ENCODE assay signal across 8 cellular contexts in the genomic region with DNA sequence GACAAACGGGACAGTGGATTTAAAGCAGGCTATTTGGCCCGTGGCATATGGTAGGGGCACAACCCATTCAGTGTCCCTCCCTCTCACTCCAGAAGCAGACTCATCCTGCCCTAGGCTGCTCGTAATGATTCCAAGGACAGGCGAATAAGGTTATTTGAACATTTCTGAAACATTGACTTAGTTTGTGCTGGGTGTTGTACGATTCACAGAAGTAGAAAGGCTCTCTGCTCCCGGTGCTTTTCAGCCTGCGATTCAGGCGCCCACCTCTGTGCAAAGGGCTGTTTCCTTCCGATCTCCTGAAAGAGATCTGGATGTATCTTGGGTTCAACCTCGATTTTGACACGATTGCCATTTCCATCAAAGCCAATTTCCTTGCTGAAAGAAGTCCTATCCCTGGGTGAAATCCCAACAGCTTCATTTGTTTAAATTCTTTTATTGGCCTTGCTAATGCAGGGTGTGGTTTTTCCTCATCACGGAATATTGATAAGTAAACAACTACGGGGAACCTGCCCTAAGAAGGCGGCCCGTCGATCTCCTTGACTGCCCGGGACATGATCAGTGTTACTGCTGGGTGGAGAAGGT. TPM values are rescaled to one million over a fixed set of nuclear protein-coding genes. Genes with fewer than 3 reads are reported as not detected.
DNase-seq lines count a peak whose midpoint lies in the region; ATAC-seq and TF ChIP-seq lines count a peak whose summit lies in the region.

No MANE protein-coding gene starts in this region.

- peak overlapping the region; percentile 28 for H3K27ac Mint-ChIP-seq in activated T-cell treated with anti-CD3 and anti-CD28 coated beads, Interleukin-2, amount 50 U/mL, for 72 hours

- no peaks in the 10 kb centered on the region for H3K9me3 Mint-ChIP-seq in activated T-cell treated with anti-CD3 and anti-CD28 coated beads, Interleukin-2, amount 50 U/mL, for 72 hours

- DNase-seq in activated T-cell treated with anti-CD3 and anti-CD28 coated beads, Interleukin-2, amount 50 U/mL, for 72 hours, result no peak
- no peak for DNase-seq in activated T-cell treated with anti-CD3 and anti-CD28 coated beads, Interleukin-2, amount 50 U/mL, for 1 hour
- peak; percentile 31 for DNase-seq in globus pallidus (ENCODE audit: low spot score)
- DNase-seq in skeletal muscle cell (ENCODE audit: low read depth), result no peak
- DNase-seq in stimulated activated CD8-positive, alpha-beta memory T cell treated with anti-CD3 and anti-CD28 coated beads, Interleukin-4, amount 100 ng/mL, for 48 hours, result no peak
- no peak for DNase-seq in epidermal melanocyte (ENCODE audit: insufficient read length, low spot score)

- no peak for ATAC-seq in activated T-cell treated with anti-CD3 and anti-CD28 coated beads, Interleukin-2, amount 50 U/mL, for 72 hours (replicated peaks in 1 of 2)
- ATAC-seq in HG02870 (IDR thresholded peaks at IDR 0.05; ENCODE audit: unreplicated experiment), result no peak

- H3K4me1 Mint-ChIP-seq in activated T-cell treated with anti-CD3 and anti-CD28 coated beads, Interleukin-2, amount 50 U/mL, for 72 hours (ENCODE audit: low read depth), result peaks cover 14% of the 10 kb centered on the region

- no peak for TF ChIP-seq CTCF in VCaP (conservative IDR thresholded peaks at IDR 0.05)

- peak overlapping the region; percentile 81 for H3K4me3 ChIP-seq in skeletal muscle cell (ENCODE audit: low read depth, low read length)

- peaks cover 0 to 2% of the 10 kb centered on the region in 2 donors for H3K36me3 Mint-ChIP-seq in activated T-cell treated with anti-CD3 and anti-CD28 coated beads, Interleukin-2, amount 50 U/mL, for 72 hours (ENCODE audit: insufficient read depth in 2 of 2)

- H3K4me3 Mint-ChIP-seq in activated T-cell treated with anti-CD3 and anti-CD28 coated beads, Interleukin-2, amount 50 U/mL, for 72 hours, result peak overlapping the region; percentile 72 to 89

- peaks cover 49% of the 10 kb centered on the region for H3K27me3 Mint-ChIP-seq in activated T-cell treated with anti-CD3 and anti-CD28 coated beads, Interleukin-2, amount 50 U/mL, for 72 hours (ENCODE audit: low read depth)

- H3K27ac ChIP-seq in VCaP, result peak overlapping the region; percentile 97

RNA-seq across cellular contexts. Expression of a gene that starts 1.1 kb away (rescaled TPM):
- 1 to 10 TPM; 2.5 to 6.6 TPM for total RNA-seq in activated T-cell treated with anti-CD3 and anti-CD28 coated beads, Interleukin-2, amount 50 U/mL, for 72 hours
